In the genomic region with DNA sequence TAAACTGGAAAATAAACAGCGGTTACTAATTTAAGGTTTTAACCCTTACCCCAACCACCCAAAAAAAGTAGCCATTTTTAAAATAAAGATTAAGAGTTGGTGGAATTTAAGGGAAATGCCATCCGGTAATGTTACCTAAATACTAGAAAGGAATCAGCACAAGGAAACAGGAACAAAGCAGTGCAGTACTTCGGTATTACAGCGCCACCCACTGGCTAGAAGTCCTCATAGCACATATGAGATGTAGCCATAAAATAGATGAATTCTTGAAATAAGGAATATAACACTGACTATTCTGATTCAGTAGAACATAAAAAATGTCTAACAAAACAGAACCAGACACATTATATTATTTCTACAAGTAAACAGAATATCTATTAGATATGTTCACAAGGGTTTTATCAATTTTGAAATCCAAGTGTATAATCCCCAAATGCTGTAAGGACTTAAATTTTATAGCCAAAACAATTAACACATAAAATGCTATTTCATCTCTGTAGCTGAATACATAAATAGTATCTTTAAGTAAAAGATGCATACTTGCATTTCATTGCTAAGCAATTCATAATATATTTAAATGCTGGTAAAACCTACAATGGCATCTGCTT, we compare ENCODE assay signal across 8 cellular contexts. TPM values are rescaled to one million over a fixed set of nuclear protein-coding genes. Genes with fewer than 3 reads are reported as not detected.
A peak's percentile ranks its signal among the peaks of the same experiment; 100 is the strongest.
DNase-seq lines count a peak whose midpoint lies in the region; ATAC-seq and TF ChIP-seq lines count a peak whose summit lies in the region.

No MANE protein-coding gene starts in this region.

- H3K4me1 ChIP-seq in RWPE2 (ENCODE audit: insufficient read depth, poor library complexity, severe bottlenecking): no peaks in the 10 kb centered on the region

- no peak overlapping the region for H3K4me3 ChIP-seq in LNCaP clone FGC (ENCODE audit: low read depth, low read length)
- no peak overlapping the region for H3K4me3 ChIP-seq in RWPE2 (ENCODE audit: severe bottlenecking)

- no peak overlapping the region for H3K27ac ChIP-seq in RWPE2 (ENCODE audit: poor library complexity, severe bottlenecking)

- H3K27me3 ChIP-seq in RWPE2 (ENCODE audit: insufficient read depth, poor library complexity, severe bottlenecking): no peaks in the 10 kb centered on the region

- no peaks in the 10 kb centered on the region; the same call in 1 of the 2 replicates for H3K36me3 ChIP-seq in RWPE2 (ENCODE audit: low read depth)

- intact Hi-C loops in posterior vena cava (cut with DNase I): loop anchor here in 1 of 2 donors (10.0 kb wide), 1 partner anchor 523 kb away; no protein-coding TSS in a partner anchor

- TF ChIP-seq CTCF in LNCaP clone FGC (IDR thresholded peaks at IDR 0.05; ENCODE audit: control insufficient read depth, extremely low read depth, insufficient read depth) (peak; percentile 90), RWPE2 (IDR thresholded peaks at IDR 0.05; ENCODE audit: poor library complexity, severe bottlenecking) (peak; percentile 92)

- peak; percentile 51 for ATAC-seq in GM21825 (IDR thresholded peaks at IDR 0.05; ENCODE audit: unreplicated experiment)
- ATAC-seq in RWPE2 (ENCODE audit: low read depth): peak; percentile 60; the same call in 2 of the 3 replicates
- no peak for ATAC-seq in HG02970 (IDR thresholded peaks at IDR 0.05; ENCODE audit: low FRiP score, unreplicated experiment)

- no peaks in the 10 kb centered on the region for H3K9me3 ChIP-seq in RWPE2 (ENCODE audit: severe bottlenecking)

- peak; percentile 14 for DNase-seq in GDM1 (lab: John Stamatoyannopoulos, UW)
- peak; percentile 28 for DNase-seq in LNCaP clone FGC (ENCODE audit: low read depth)
- DNase-seq in RWPE2 (ENCODE audit: low spot score): no peak
- DNase-seq in activated effector memory CD4-positive, alpha-beta T cell treated with anti-CD3 and anti-CD28 coated beads, Interleukin-2, amount 50 U/mL, for 16 hours: peak; percentile 83
- DNase-seq in globus pallidus (ENCODE audit: low spot score): peak; percentile 54
- DNase-seq in posterior vena cava (ENCODE audit: low spot score): peak; percentile 84

RNA-seq across cellular contexts. Expression of gene FRRS1, which starts 58.8 kb away (rescaled TPM):
- 10 to 100 TPM in 1 of 2 donors, 1 to 10 TPM in 1; 8.0 to 17.5 TPM for total RNA-seq in posterior vena cava
